ENCODE assay signal across 2 cellular contexts in the genomic region with DNA sequence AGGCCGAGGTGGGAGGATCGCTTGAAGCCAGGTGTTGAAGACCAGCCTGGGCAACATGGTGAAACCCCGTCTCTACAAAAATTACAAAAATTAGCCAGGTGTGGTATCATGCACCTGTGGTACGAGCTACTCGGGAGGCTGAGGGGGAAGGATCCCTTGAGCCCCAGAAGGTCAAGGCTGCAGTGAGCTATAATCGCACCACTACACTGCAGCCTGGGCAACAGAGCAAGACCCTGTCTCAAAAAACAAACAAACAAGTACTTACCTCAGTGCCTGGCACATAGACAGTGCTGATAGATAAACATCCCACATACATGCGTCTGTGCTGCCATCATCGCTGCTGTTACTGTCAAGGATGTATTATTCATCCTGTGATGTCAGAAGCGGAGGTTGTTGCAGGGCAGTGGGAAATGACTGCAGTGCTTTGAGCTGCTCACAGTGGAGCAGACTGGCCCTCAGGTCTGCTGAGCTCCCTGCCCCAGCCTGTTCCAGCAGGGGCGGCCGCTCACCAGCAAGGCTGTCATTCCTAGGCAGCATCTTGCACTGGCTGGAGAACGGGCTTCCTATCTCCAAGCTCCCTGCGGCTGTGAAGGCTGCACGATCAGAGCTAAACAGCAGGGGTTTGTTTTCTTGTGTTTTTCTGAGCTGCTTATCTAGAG.
TF ChIP-seq lines count a peak whose summit lies in the region.

No MANE protein-coding gene starts in this region.

TF ChIP-seq in IMR-90, 13 proteins besides CTCF, POLR2A, EP300 and RAD21:
- TF ChIP-seq, protein P1, sequence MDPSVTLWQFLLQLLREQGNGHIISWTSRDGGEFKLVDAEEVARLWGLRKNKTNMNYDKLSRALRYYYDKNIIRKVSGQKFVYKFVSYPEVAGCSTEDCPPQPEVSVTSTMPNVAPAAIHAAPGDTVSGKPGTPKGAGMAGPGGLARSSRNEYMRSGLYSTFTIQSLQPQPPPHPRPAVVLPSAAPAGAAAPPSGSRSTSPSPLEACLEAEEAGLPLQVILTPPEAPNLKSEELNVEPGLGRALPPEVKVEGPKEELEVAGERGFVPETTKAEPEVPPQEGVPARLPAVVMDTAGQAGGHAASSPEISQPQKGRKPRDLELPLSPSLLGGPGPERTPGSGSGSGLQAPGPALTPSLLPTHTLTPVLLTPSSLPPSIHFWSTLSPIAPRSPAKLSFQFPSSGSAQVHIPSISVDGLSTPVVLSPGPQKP (IDR thresholded peaks at IDR 0.05; ENCODE audit: borderline replicate concordance, low read depth, low read length): no peak
- TF ChIP-seq MAFK (IDR thresholded peaks at IDR 0.05; ENCODE audit: low read depth, low read length) (no peak; the same call in 1 of the 2 replicates), RCOR1 (IDR thresholded peaks at IDR 0.05; ENCODE audit: insufficient replicate concordance, low read length) (peak; percentile 24), MAZ (IDR thresholded peaks at IDR 0.05; ENCODE audit: borderline replicate concordance, low read depth, low read length) (no peak), RFX5 (IDR thresholded peaks at IDR 0.05; ENCODE audit: low read depth, low read length) (no peak), MXI1 (IDR thresholded peaks at IDR 0.05; ENCODE audit: borderline replicate concordance, low read depth, low read length) (0 out of 2 replicates have a peak, but pooled peaks have one; percentile 16), CEBPB (IDR thresholded peaks at IDR 0.05; ENCODE audit: low read depth, low read length) (peak; percentile 87), CHD1 (IDR thresholded peaks at IDR 0.05; ENCODE audit: low read depth, low read length) (no peak; the same call in 1 of the 2 replicates), SMC3 (IDR thresholded peaks at IDR 0.05; ENCODE audit: low read depth, low read length) (peak; percentile 25), FOS (IDR thresholded peaks at IDR 0.05; ENCODE audit: low read depth, low read length) (peak; percentile 94), BHLHE40 (IDR thresholded peaks at IDR 0.05; ENCODE audit: low read depth, low read length) (peak; percentile 38; the same call in 1 of the 2 replicates), NFE2L2 (IDR thresholded peaks at IDR 0.05; ENCODE audit: low read depth, low read length) (peak; percentile 67)
- TF ChIP-seq, protein P2, sequence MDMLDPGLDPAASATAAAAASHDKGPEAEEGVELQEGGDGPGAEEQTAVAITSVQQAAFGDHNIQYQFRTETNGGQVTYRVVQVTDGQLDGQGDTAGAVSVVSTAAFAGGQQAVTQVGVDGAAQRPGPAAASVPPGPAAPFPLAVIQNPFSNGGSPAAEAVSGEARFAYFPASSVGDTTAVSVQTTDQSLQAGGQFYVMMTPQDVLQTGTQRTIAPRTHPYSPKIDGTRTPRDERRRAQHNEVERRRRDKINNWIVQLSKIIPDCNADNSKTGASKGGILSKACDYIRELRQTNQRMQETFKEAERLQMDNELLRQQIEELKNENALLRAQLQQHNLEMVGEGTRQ (IDR thresholded peaks at IDR 0.05; ENCODE audit: low read depth, low read length): no peak

TF ChIP-seq in endothelial cell of umbilical vein, 7 proteins besides CTCF, POLR2A, EP300 and RAD21:
- TF ChIP-seq EZH2 (IDR thresholded peaks at IDR 0.05; ENCODE audit: borderline replicate concordance, low read depth, low read length, severe bottlenecking) (no peak), MYC (IDR thresholded peaks at IDR 0.05; ENCODE audit: low read depth, low read length) (no peak), FOS (IDR thresholded peaks at IDR 0.05; ENCODE audit: borderline replicate concordance, insufficient read depth, low read length) (peak; percentile 55), GATA2 (IDR thresholded peaks at IDR 0.05; ENCODE audit: insufficient read depth, insufficient read length, low read depth, low read length) (peak; percentile 48), JUN (IDR thresholded peaks at IDR 0.05; ENCODE audit: borderline replicate concordance, insufficient read depth, insufficient read length, low read depth) (peak; percentile 74), POLR2AphosphoS5 (IDR thresholded peaks at IDR 0.05; ENCODE audit: insufficient read depth, low read depth, low read length) (peak; percentile 71)
